In genomic region chr4:121701263-121701662, GRCh38 we compare ENCODE assay signal across 1 cellular context.
TF ChIP-seq lines count a peak whose summit lies in the region.

No MANE protein-coding gene starts in this region.

TF ChIP-seq in GM12878, 131 proteins besides CTCF, POLR2A, EP300 and RAD21 (continued from another document):
- TF ChIP-seq CEBPZ (IDR thresholded peaks at IDR 0.05; ENCODE audit: low read depth, low read length) (no peak), SPI1 (IDR thresholded peaks at IDR 0.05; ENCODE audit: borderline replicate concordance, insufficient read depth, low read depth, low read length) (peak; percentile 70; the same call in 1 of the 2 replicates), LARP7 (IDR thresholded peaks at IDR 0.05) (no peak), IKZF2 (IDR thresholded peaks at IDR 0.05) (peak; percentile 22 to 24; a peak in 1 of 4 replicates), RELA (IDR thresholded peaks at IDR 0.05; ENCODE audit: borderline replicate concordance, partially characterized antibody) (no peak), IKZF1 (conservative IDR thresholded peaks at IDR 0.05) (peak; percentile 30; the same call in 1 of the 2 replicates), ETV6 (conservative IDR thresholded peaks at IDR 0.05 in 1 of 2, IDR thresholded peaks at IDR 0.05 in 1 of 2; ENCODE audit: borderline replicate concordance in 1 of 2, low read depth in 1 of 2) (no peak), MTA2 (IDR thresholded peaks at IDR 0.05; ENCODE audit: low read depth) (peak; percentile 38; the same call in 1 of the 2 replicates)
